Comparison of ENCODE assay signal across 9 cellular contexts in genomic region chr6:104692008-104692407, GRCh38.
"Had no signal": no experiment of that assay in that cellular context is flagged by ENCODE, and none has a peak within 500 bp of the region (broad histone marks: within the 10 kb centered on the region; RNA-seq: fewer than 3 reads in every experiment).

No MANE protein-coding gene starts in this region.

- H3K4me2 ChIP-seq: GM23338, KMS-11 had no signal

- DNase-seq: H9, HCEC 1CT, HFFc6, IMR-90 had no signal

- FAIRE-seq: H1, H54 had no signal

- H3K27ac ChIP-seq: HL-60, KMS-11 had no signal

- H3K9ac ChIP-seq: KMS-11 had no signal

- ATAC-seq: GM23338 had no signal

- H3K4me3 ChIP-seq: GM23338 had no signal
